ENCODE assay signal across 19 cellular contexts in genomic region chr10:118300266-118300665, GRCh38.
"Had no signal": no experiment of that assay in that cellular context is flagged by ENCODE, and none has a peak within 500 bp of the region (broad histone marks: within the 10 kb centered on the region; RNA-seq: fewer than 3 reads in every experiment).

No MANE protein-coding gene starts in this region.

- FAIRE-seq: kidney, urothelium cell line had no signal

- H3K4me1 ChIP-seq: thyroid gland had no signal

- H3K36me3 ChIP-seq: brain microvascular endothelial cell, thyroid gland had no signal

- H3K4me3 ChIP-seq: esophagus muscularis mucosa, hepatocyte, thyroid gland had no signal

- H3K27me3 ChIP-seq: brain microvascular endothelial cell, esophagus muscularis mucosa, hepatocyte, thyroid gland had no signal

- ATAC-seq: activated CD4-positive, CD25-positive, alpha-beta regulatory T cell treated with anti-CD3 and anti-CD28 coated beads, Interleukin-2, amount 50 U/mL, for 24 hours; left ventricle myocardium superior; natural killer cell; stimulated activated naive B cell treated with anti-CD40 and anti-IgM and Interleukin-4, amounts not matched to agents 10 μg/mL and 1 μg/mL and 100 μg/mL, for 72 hours had no signal

- H3K4me2 ChIP-seq: hepatocyte had no signal

- H3K27ac ChIP-seq: brain microvascular endothelial cell, esophagus muscularis mucosa, hepatocyte, thyroid gland had no signal

- DNase-seq: activated CD4-positive, alpha-beta T cell treated with anti-CD3 and anti-CD28 coated beads, Interleukin-2, amount 50 U/mL, for 1 hour; activated CD8-positive, alpha-beta memory T cell treated with anti-CD3 and anti-CD28 coated beads for 24 hours; activated naive CD4-positive, alpha-beta T cell; activated naive CD8-positive, alpha-beta T cell treated with anti-CD3 and anti-CD28 coated beads, Interleukin-2, amount 10 ng/mL, durations not matched to agents 7 days and 5 days; anterior cingulate cortex; brain microvascular endothelial cell; endodermal cell; kidney; left ventricle myocardium superior; mesendoderm; natural killer cell; stimulated activated CD4-positive, alpha-beta T cell treated with anti-CD3 and anti-CD28 coated beads, Interleukin-2, amount 100 ng/mL, for 48 hours; stimulated activated naive B cell treated with anti-CD40 and anti-IgM and Interleukin-4, amounts not matched to agents 10 μg/mL and 1 μg/mL and 100 μg/mL, for 72 hours; T1000; thyroid gland had no signal

- H3K9me3 ChIP-seq: esophagus muscularis mucosa, thyroid gland had no signal

- H2AFZ ChIP-seq: hepatocyte had no signal

- H3K79me2 ChIP-seq: hepatocyte had no signal
